In genomic region chr15:45705510-45706473, GRCh38 we compare ENCODE assay signal across 1 cellular context.
TF ChIP-seq lines count a peak whose summit lies in the region.

No MANE protein-coding gene starts in this region.

TF ChIP-seq in HepG2, 621 proteins besides CTCF, POLR2A, EP300 and RAD21 (continued from another document and continues in another):
- TF ChIP-seq TRIM22 (IDR thresholded peaks at IDR 0.05) (no peak), POGZ (CRISPR knock-in tag; IDR thresholded peaks at IDR 0.05) (no peak), ZNF383 (CRISPR knock-in tag; IDR thresholded peaks at IDR 0.05; ENCODE audit: borderline replicate concordance) (no peak), ISL2 (CRISPR knock-in tag; IDR thresholded peaks at IDR 0.05) (no peak), ZNF768 (CRISPR knock-in tag; IDR thresholded peaks at IDR 0.05) (no peak), TAF15 (IDR thresholded peaks at IDR 0.05; ENCODE audit: low read depth, low read length, poor library complexity, severe bottlenecking) (no peak), CHCHD3 (CRISPR knock-in tag; IDR thresholded peaks at IDR 0.05) (no peak), LBX2 (CRISPR knock-in tag; IDR thresholded peaks at IDR 0.05; ENCODE audit: borderline replicate concordance) (no peak), ZNF572 (CRISPR knock-in tag; IDR thresholded peaks at IDR 0.05) (no peak), ZNF333 (CRISPR knock-in tag; IDR thresholded peaks at IDR 0.05; ENCODE audit: borderline replicate concordance) (no peak), AFF4 (CRISPR knock-in tag; IDR thresholded peaks at IDR 0.05) (no peak), ZKSCAN1 (IDR thresholded peaks at IDR 0.05; ENCODE audit: low read length) (no peak), ZNF503 (CRISPR knock-in tag; IDR thresholded peaks at IDR 0.05) (no peak), ZNF800 (CRISPR knock-in tag; IDR thresholded peaks at IDR 0.05) (no peak), ASH2L (IDR thresholded peaks at IDR 0.05; ENCODE audit: insufficient read length, low read depth, low read length) (peak; percentile 37), BRCA1 (CRISPR knock-in tag; IDR thresholded peaks at IDR 0.05) (no peak), PHF8 (CRISPR knock-in tag; IDR thresholded peaks at IDR 0.05) (0 out of 2 replicates have a peak, but pooled peaks have one; percentile 31), ZNF484 (CRISPR knock-in tag; IDR thresholded peaks at IDR 0.05; ENCODE audit: borderline replicate concordance, low read depth) (no peak), MIXL1 (CRISPR knock-in tag; IDR thresholded peaks at IDR 0.05) (no peak), ZNF280D (CRISPR knock-in tag; IDR thresholded peaks at IDR 0.05) (no peak), SRSF4 (IDR thresholded peaks at IDR 0.05; ENCODE audit: low read depth, low read length, poor library complexity, severe bottlenecking) (no peak), ZNF746 (CRISPR knock-in tag; IDR thresholded peaks at IDR 0.05) (no peak), MBNL3 (CRISPR knock-in tag; conservative IDR thresholded peaks at IDR 0.05) (no peak), ZNF451 (CRISPR knock-in tag; IDR thresholded peaks at IDR 0.05) (no peak), SMC3 (IDR thresholded peaks at IDR 0.05; ENCODE audit: low read length) (peak; percentile 79), ZNF331 (CRISPR knock-in tag; IDR thresholded peaks at IDR 0.05) (no peak), FOXC1 (CRISPR knock-in tag; IDR thresholded peaks at IDR 0.05; ENCODE audit: borderline replicate concordance) (no peak), ZNF362 (CRISPR knock-in tag; IDR thresholded peaks at IDR 0.05; ENCODE audit: borderline replicate concordance) (no peak), ZBTB7A (CRISPR knock-in tag; IDR thresholded peaks at IDR 0.05) (no peak), CREM (IDR thresholded peaks at IDR 0.05) (no peak), CREM (CRISPR knock-in tag; IDR thresholded peaks at IDR 0.05) (no peak), RORA (CRISPR knock-in tag; IDR thresholded peaks at IDR 0.05) (no peak), DRAP1 (CRISPR knock-in tag; IDR thresholded peaks at IDR 0.05) (no peak), CHD2 (IDR thresholded peaks at IDR 0.05; ENCODE audit: low read depth, low read length) (no peak), NFKB2 (CRISPR knock-in tag; IDR thresholded peaks at IDR 0.05; ENCODE audit: borderline replicate concordance) (no peak), NFE2 (CRISPR knock-in tag; IDR thresholded peaks at IDR 0.05) (no peak), ZNF12 (CRISPR knock-in tag; IDR thresholded peaks at IDR 0.05) (no peak), ZNF660 (CRISPR knock-in tag; IDR thresholded peaks at IDR 0.05; ENCODE audit: borderline replicate concordance, low read depth) (no peak), TCF12 (IDR thresholded peaks at IDR 0.05) (no peak), TCF12 (CRISPR knock-in tag; IDR thresholded peaks at IDR 0.05) (no peak), TFDP1 (CRISPR knock-in tag; IDR thresholded peaks at IDR 0.05; ENCODE audit: borderline replicate concordance) (peak; percentile 52; the same call in 1 of the 2 replicates), ZKSCAN8 (CRISPR knock-in tag; IDR thresholded peaks at IDR 0.05; ENCODE audit: borderline replicate concordance) (no peak), ZNF710 (CRISPR knock-in tag; IDR thresholded peaks at IDR 0.05; ENCODE audit: borderline replicate concordance) (no peak), RELA (CRISPR knock-in tag; IDR thresholded peaks at IDR 0.05) (no peak), ETS1 (CRISPR knock-in tag; IDR thresholded peaks at IDR 0.05) (no peak), GATAD2A (CRISPR knock-in tag; IDR thresholded peaks at IDR 0.05) (no peak)
